12 cellular contexts compared by ENCODE assay signal in genomic region chr1:32361308-32361673, GRCh38. TPM values are rescaled to one million over a fixed set of nuclear protein-coding genes. Genes with fewer than 3 reads are reported as not detected.
DNase-seq lines count a peak whose midpoint lies in the region; ATAC-seq, FAIRE-seq and TF ChIP-seq lines count a peak whose summit lies in the region.
"Had no signal": no experiment of that assay in that cellular context is flagged by ENCODE, and none has a peak within 500 bp of the region (broad histone marks: within the 10 kb centered on the region; RNA-seq: fewer than 3 reads in every experiment).

No MANE protein-coding gene starts in this region.

- no peak for TF ChIP-seq POLR2A in heart left ventricle (IDR thresholded peaks at IDR 0.05)
- TF ChIP-seq POLR2A in ovary (IDR thresholded peaks at IDR 0.05), result no peak
- no peak for TF ChIP-seq POLR2A in GM12891 (IDR thresholded peaks at IDR 0.05; ENCODE audit: low read depth, low read length)

- H3K27me3 ChIP-seq in heart left ventricle, result no peaks in the 10 kb centered on the region
- H3K27me3 ChIP-seq in endodermal cell (ENCODE audit: control insufficient read depth, insufficient read depth, low read length, poor library complexity, severe bottlenecking), result no peaks in the 10 kb centered on the region
- H3K27me3 ChIP-seq in ovary, result no peaks in the 10 kb centered on the region

- FAIRE-seq in GM12891 (lab: Jason Lieb, UNC), result no peak

- H3K36me3 Mint-ChIP-seq in endodermal cell (ENCODE audit: low read depth) (peaks cover 28% of the 10 kb centered on the region), progenitor cell of endocrine pancreas (ENCODE audit: insufficient read depth) (peaks cover 11% of the 10 kb centered on the region)

- peak in 1 of 5 donors; percentile 30 for DNase-seq in heart left ventricle
- DNase-seq in cardiac septum (ENCODE audit: low spot score), result no peak
- DNase-seq in endodermal cell, result no peak
- peak in 4 of 5 donors; percentile 54 to 78 (median 70) for DNase-seq in ovary
- DNase-seq in progenitor cell of endocrine pancreas (ENCODE audit: low spot score, unreplicated experiment), result no peak
- no peak for DNase-seq in GM12891 (ENCODE audit: insufficient read length, low spot score)
- DNase-seq: activated CD4-positive, alpha-beta memory T cell treated with anti-CD3 and anti-CD28 coated beads, Interleukin-2, amount 10 ng/mL, durations not matched to agents 7 days and 5 days; foreskin melanocyte; KG1 had no signal

- ATAC-seq in heart left ventricle (peak in 2 of 4 donors; percentile 8 to 10), HG03571 (IDR thresholded peaks at IDR 0.05; ENCODE audit: unreplicated experiment) (no peak)

- H3K4me1 Mint-ChIP-seq in endodermal cell, result peaks cover 4% of the 10 kb centered on the region
- peaks cover 6% of the 10 kb centered on the region for H3K4me1 Mint-ChIP-seq in progenitor cell of endocrine pancreas (ENCODE audit: low read depth)

- H3K9ac ChIP-seq in endodermal cell (ENCODE audit: extremely low read depth, low read length, poor library complexity, severe bottlenecking), result no peak overlapping the region

- H3K4me3 ChIP-seq in heart left ventricle (peak overlapping the region in 11 of 12 donors; percentile 10 to 58 (median 48)), endodermal cell (ENCODE audit: low read length) (no peak overlapping the region), ovary (peak overlapping the region; percentile 24), urinary bladder (ENCODE audit: low read depth, low read length) (peak overlapping the region; percentile 34)

- intact Hi-C loops in heart left ventricle (cut with DNase I), result no loop called here
- intact Hi-C loops in cardiac septum (cut with DNase I), result no loop called here
- intact Hi-C loops in ovary (cut with DNase I), result loop anchor here in 1 of 4 donors (10.0 kb wide), 1 partner anchor 116 kb away; the partner anchor contains the start of gene FAM167B

- H3K4me1 ChIP-seq in heart left ventricle, result peaks cover 3 to 29% (median 15%) of the 10 kb centered on the region in 12 donors
- no peaks in the 10 kb centered on the region for H3K4me1 ChIP-seq in endodermal cell (ENCODE audit: control insufficient read depth, insufficient read depth, low read length)
- peaks cover 8% of the 10 kb centered on the region for H3K4me1 ChIP-seq in ovary (ENCODE audit: insufficient read depth)
- H3K4me1 ChIP-seq in urinary bladder (ENCODE audit: insufficient read depth), result peaks cover 3% of the 10 kb centered on the region

- H3K9me3 Mint-ChIP-seq in endodermal cell (no peaks in the 10 kb centered on the region), progenitor cell of endocrine pancreas (ENCODE audit: low read depth) (no peaks in the 10 kb centered on the region)
- H3K9me3 Mint-ChIP-seq: activated CD4-positive, alpha-beta memory T cell treated with anti-CD3 and anti-CD28 coated beads, Interleukin-2, amount 10 ng/mL, durations not matched to agents 7 days and 5 days; dendritic cell treated with granulocyte-macrophage colony-stimulating factor and Interleukin-4, amounts not matched to agents 40 ng/mL and 50 ng/mL, for 4 days had no signal

- H3K27ac ChIP-seq in heart left ventricle, result peak overlapping the region in 2 of 12 donors; percentile 30 to 53
- H3K27ac ChIP-seq in endodermal cell (ENCODE audit: low read depth, low read length), result no peak overlapping the region
- peak overlapping the region; percentile 68 to 87 for H3K27ac ChIP-seq in ovary
- no peak overlapping the region for H3K27ac ChIP-seq in urinary bladder (ENCODE audit: low read depth)

- H3K4me3 Mint-ChIP-seq in endodermal cell (peak overlapping the region; percentile 24), progenitor cell of endocrine pancreas (ENCODE audit: low read depth) (no peak overlapping the region)

- TF ChIP-seq CTCF in heart left ventricle (IDR thresholded peaks at IDR 0.05), result no peak
- no peak for TF ChIP-seq CTCF in endodermal cell (conservative IDR thresholded peaks at IDR 0.05)
- no peak for TF ChIP-seq CTCF in ovary (IDR thresholded peaks at IDR 0.05)
- TF ChIP-seq CTCF in progenitor cell of endocrine pancreas (IDR thresholded peaks at IDR 0.05; ENCODE audit: unreplicated experiment), result no peak

- H3K27ac Mint-ChIP-seq in endodermal cell (no peak overlapping the region), progenitor cell of endocrine pancreas (no peak overlapping the region)
- H3K27ac Mint-ChIP-seq: activated CD4-positive, alpha-beta memory T cell treated with anti-CD3 and anti-CD28 coated beads, Interleukin-2, amount 10 ng/mL, durations not matched to agents 7 days and 5 days; dendritic cell treated with granulocyte-macrophage colony-stimulating factor and Interleukin-4, amounts not matched to agents 40 ng/mL and 50 ng/mL, for 4 days had no signal

- no peak for TF ChIP-seq EP300 in ovary (IDR thresholded peaks at IDR 0.05)

- H3K27me3 Mint-ChIP-seq in endodermal cell (ENCODE audit: insufficient read depth) (peaks cover 16% of the 10 kb centered on the region), progenitor cell of endocrine pancreas (peaks cover 10% of the 10 kb centered on the region)

- H3K36me3 ChIP-seq in heart left ventricle, result peaks cover 0 to 35% (median 28%) of the 10 kb centered on the region in 9 donors
- H3K36me3 ChIP-seq in endodermal cell (ENCODE audit: control insufficient read depth, insufficient read depth, low read length), result peaks cover 26% of the 10 kb centered on the region
- H3K36me3 ChIP-seq in ovary, result no peaks in the 10 kb centered on the region
- no peaks in the 10 kb centered on the region for H3K36me3 ChIP-seq in urinary bladder (ENCODE audit: insufficient read depth)

- H3K9me3 ChIP-seq in heart left ventricle (no peaks in the 10 kb centered on the region), endodermal cell (ENCODE audit: control insufficient read depth, low read length) (no peaks in the 10 kb centered on the region), ovary (no peaks in the 10 kb centered on the region)

- WGBS in heart left ventricle, 4 donors, result 59 to 66% (median 60%) methylated on average over 33 to 35 of the region's 35 CpGs; no CpG with 5 or more reads in 1 of the 4 donors
- WGBS in endodermal cell (ENCODE audit: insufficient coverage in 1 of 2, insufficient read length in 1 of 2), 2 experiments, result 67 to 82% methylated on average over 30 to 35 of the region's 35 CpGs
- 35 to 64% (median 38%) methylated on average over 23 to 35 of the region's 35 CpGs for WGBS in ovary, 3 donors
- WGBS in urinary bladder, result 52% methylated on average over 35 of the region's 35 CpGs

TF ChIP-seq in GM12891, 5 proteins besides CTCF, POLR2A, EP300 and RAD21:
- TF ChIP-seq POLR2AphosphoS5 (IDR thresholded peaks at IDR 0.05; ENCODE audit: low read depth, low read length) (no peak), TAF1 (IDR thresholded peaks at IDR 0.05; ENCODE audit: low read depth, low read length) (no peak), SPI1 (IDR thresholded peaks at IDR 0.05; ENCODE audit: low read depth, low read length) (no peak), PAX5 (IDR thresholded peaks at IDR 0.05; ENCODE audit: insufficient read depth, low read length, severe bottlenecking) (no peak), POU2F2 (IDR thresholded peaks at IDR 0.05; ENCODE audit: low read depth, low read length) (no peak)
TF ChIP-seq in GM12891: peak in this region for 0.

RNA-seq across cellular contexts. Expression of gene FAM229A, which starts 1.0 kb away (rescaled TPM):
- total RNA-seq in heart left ventricle (1 to 10 TPM; 1.2 to 4.4 (median 2.1) TPM), cardiac septum (3.2 TPM), endodermal cell (1 to 10 TPM; 6.8 to 8.4 TPM), ovary (10 to 100 TPM in 6 of 7 donors, 1 to 10 TPM in 1; 9.1 to 27.0 (median 15.5) TPM), urinary bladder (3.2 TPM), progenitor cell of endocrine pancreas (15.0 and 17.3 TPM in 2 replicates)
- polyA plus RNA-seq in heart left ventricle (1 to 10 TPM; 1.4 to 4.0 TPM), ovary (10 to 100 TPM in 1 of 2 donors, 1 to 10 TPM in 1; 3.0 to 13.2 TPM), urinary bladder (7.3 TPM)
- polyA plus RNA-seq in endodermal cell (2013, experiment 1 of 2), result 8.8 TPM
- 6.4 TPM for polyA plus RNA-seq in endodermal cell (2013, experiment 2 of 2)
- polyA plus RNA-seq in GM12891 (2012; ENCODE audit: low read depth, missing spikeins), result 2.1 TPM

RNA-seq across cellular contexts. Expression of gene TSSK3, which starts 1.0 kb away (rescaled TPM):
- total RNA-seq in heart left ventricle, result 1 to 10 TPM in 6 of 9 donors, under 1 TPM in 1, not detected in 2; 0.72 to 2.6 (median 1.7) TPM
- 1 to 10 TPM in 1 of 2 donors, under 1 TPM in 1; 0.37 to 3.1 TPM for polyA plus RNA-seq in heart left ventricle
- total RNA-seq in cardiac septum, result 2.6 TPM
- total RNA-seq in endodermal cell, result 1 to 10 TPM; 3.4 to 6.4 TPM
- 0.53 TPM for polyA plus RNA-seq in endodermal cell (2013, experiment 1 of 2)
- polyA plus RNA-seq in endodermal cell (2013, experiment 2 of 2), result 1.3 TPM
- total RNA-seq in ovary, result 10 to 100 TPM in 1 of 7 donors, 1 to 10 TPM in 6; 2.5 to 12.4 (median 4.0) TPM
- polyA plus RNA-seq in ovary, result 1 to 10 TPM in 1 of 2 donors, under 1 TPM in 1; 0.78 to 4.2 TPM
- total RNA-seq in urinary bladder, result 0.79 TPM
- polyA plus RNA-seq in urinary bladder, result 0.73 TPM
- total RNA-seq in progenitor cell of endocrine pancreas, result 3.1 and 3.9 TPM in 2 replicates
- 0.77 TPM for polyA plus RNA-seq in GM12891 (2012; ENCODE audit: low read depth, missing spikeins)

RNA-seq across cellular contexts. Expression of gene MARCKSL1, which starts 25.3 kb away (rescaled TPM):
- total RNA-seq in heart left ventricle (10 to 100 TPM in 7 of 9 donors, 1 to 10 TPM in 2; 6.8 to 44.0 (median 12.1) TPM), cardiac septum (12.0 TPM), endodermal cell (100 to 1,000 TPM; 484 to 543 TPM), ovary (100 to 1,000 TPM; 105 to 667 (median 335) TPM), urinary bladder (27.9 TPM), progenitor cell of endocrine pancreas (774 and 833 TPM in 2 replicates)
- polyA plus RNA-seq in heart left ventricle (10 to 100 TPM in 1 of 2 donors, 1 to 10 TPM in 1; 8.1 to 29.8 TPM), ovary (100 to 1,000 TPM; 226 to 268 TPM), urinary bladder (28.5 TPM)
- 734 TPM for polyA plus RNA-seq in endodermal cell (2013, experiment 1 of 2)
- 653 TPM for polyA plus RNA-seq in endodermal cell (2013, experiment 2 of 2)
- 159 TPM for polyA plus RNA-seq in GM12891 (2012; ENCODE audit: low read depth, missing spikeins)

RNA-seq across cellular contexts. Expression of gene BSDC1, which starts 33.0 kb away (rescaled TPM):
- total RNA-seq in heart left ventricle (10 to 100 TPM; 35.6 to 53.2 (median 44.5) TPM), cardiac septum (41.3 TPM), endodermal cell (10 to 100 TPM; 61.7 to 68.3 TPM), ovary (100 to 1,000 TPM in 1 of 7 donors, 10 to 100 TPM in 6; 54.9 to 107 (median 73.0) TPM), urinary bladder (53.3 TPM), progenitor cell of endocrine pancreas (91.0 and 93.6 TPM in 2 replicates)
- polyA plus RNA-seq in heart left ventricle (10 to 100 TPM; 25.1 to 46.9 TPM), ovary (10 to 100 TPM; 60.5 to 60.7 TPM), urinary bladder (50.4 TPM)
- 50.2 TPM for polyA plus RNA-seq in endodermal cell (2013, experiment 1 of 2)
- polyA plus RNA-seq in endodermal cell (2013, experiment 2 of 2), result 46.6 TPM
- polyA plus RNA-seq in GM12891 (2012; ENCODE audit: low read depth, missing spikeins), result 14.9 TPM

Comparison
In these comparisons a context has a peak if more than half of its experiments do, and no peak if none do; other contexts are left out.
1. DNase-seq: peak in ovary (4 of 5); none in cardiac septum (single experiment), endodermal cell (single experiment), progenitor cell of endocrine pancreas (single experiment) and GM12891 (single experiment).
2. H3K27ac ChIP-seq: peak in ovary (2 of 2); none in endodermal cell (single experiment) and urinary bladder (single experiment).